ENCODE assay signal across 8 cellular contexts in the genomic region with DNA sequence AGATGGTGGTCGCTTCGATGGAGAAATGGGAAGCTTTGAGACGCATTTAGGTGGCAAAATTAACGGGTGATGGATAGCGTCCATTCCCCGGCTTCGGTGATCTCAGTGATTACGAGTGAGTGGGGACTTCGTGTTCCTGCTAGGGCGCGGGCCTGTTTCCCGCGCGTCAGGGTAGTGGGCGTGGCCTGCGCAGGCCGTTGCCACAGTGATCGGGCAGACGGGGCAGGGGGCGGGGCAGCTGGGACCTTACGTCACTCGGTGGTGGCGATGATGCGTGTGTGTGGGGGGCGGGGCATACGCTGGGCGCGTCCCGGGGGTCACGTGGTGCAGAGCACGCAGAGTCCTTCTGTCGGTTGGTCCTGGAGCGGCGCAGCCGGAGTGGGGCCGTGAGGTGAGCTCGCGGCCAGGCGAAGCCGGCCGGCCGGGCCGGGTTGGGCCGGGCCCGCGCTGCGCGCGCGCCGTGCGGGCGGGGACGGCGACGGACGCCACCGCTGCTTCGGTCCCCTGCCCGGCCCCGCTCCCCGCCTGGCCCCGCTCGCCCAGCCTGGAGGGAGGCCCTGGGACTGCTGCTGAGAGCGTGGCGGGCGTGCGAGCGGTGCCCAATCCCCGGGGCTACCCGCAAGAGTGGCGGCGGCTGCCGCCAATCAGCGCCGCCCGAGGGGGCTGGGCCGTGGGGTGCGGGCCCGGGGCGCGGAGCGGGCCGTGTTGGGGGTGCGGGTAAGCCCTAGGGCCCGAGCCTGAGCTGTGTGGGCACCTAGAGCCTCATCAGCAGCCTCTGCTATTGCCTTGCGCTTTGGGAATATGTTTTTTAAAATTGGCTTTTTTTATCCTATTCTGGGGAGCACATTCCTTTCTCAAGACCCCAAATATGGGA. TPM values are rescaled to one million over a fixed set of nuclear protein-coding genes. Genes with fewer than 3 reads are reported as not detected.
DNase-seq lines count a peak whose midpoint lies in the region; ATAC-seq and TF ChIP-seq lines count a peak whose summit lies in the region.

Gene PHF20, plus strand, starts transcription at position 327 of the 874 bp plus-strand sequence. CDS start 29,508 bp downstream, outside the sequence.

- 2 to 4% (median 4%) methylated on average over 59 to 87 of the region's 87 CpGs for WGBS in ovary, 3 donors
- 5% methylated on average over 87 of the region's 87 CpGs for WGBS in thymus

- H3K27me3 Mint-ChIP-seq in activated naive CD8-positive, alpha-beta T cell treated with anti-CD3 and anti-CD28 coated beads, Interleukin-2, amount 10 ng/mL, durations not matched to agents 7 days and 5 days = no peaks in the 10 kb centered on the region

- H3K27ac ChIP-seq in SU-DHL-6 (ENCODE audit: low read depth, low read length) (peak within 1 kb of the TSS; percentile 33), ovary (peak within 1 kb of the TSS; percentile 85 to 88), thymus (ENCODE audit: low read depth) (peak within 1 kb of the TSS; percentile 92)

- H3K4me3 ChIP-seq in GM12865 (ENCODE audit: low read depth, low read length) (peak within 1 kb of the TSS; percentile 89), SU-DHL-6 (ENCODE audit: insufficient read depth, low read length, poor library complexity, severe bottlenecking) (peak within 1 kb of the TSS; percentile 81), ovary (peak within 1 kb of the TSS; percentile 67), thymus (ENCODE audit: low read length) (peak within 1 kb of the TSS; percentile 82)

- H3K4me1 ChIP-seq in ovary (ENCODE audit: insufficient read depth) = peaks cover 11% of the 10 kb centered on the region
- peaks cover 36% of the 10 kb centered on the region for H3K4me1 ChIP-seq in thymus (ENCODE audit: control insufficient read depth, insufficient read depth, low read length)

- H3K9me2 ChIP-seq in SU-DHL-6 (replicated peaks; ENCODE audit: insufficient read depth, low read length) = no peaks in the 10 kb centered on the region

- peaks cover 3% of the 10 kb centered on the region for H3K9me3 Mint-ChIP-seq in activated naive CD8-positive, alpha-beta T cell treated with anti-CD3 and anti-CD28 coated beads, Interleukin-2, amount 10 ng/mL, durations not matched to agents 7 days and 5 days

- H3K27ac Mint-ChIP-seq in activated naive CD8-positive, alpha-beta T cell treated with anti-CD3 and anti-CD28 coated beads, Interleukin-2, amount 10 ng/mL, durations not matched to agents 7 days and 5 days = peak within 1 kb of the TSS; percentile 95

- no peaks in the 10 kb centered on the region for H4K20me1 ChIP-seq in SU-DHL-6 (ENCODE audit: low read depth, low read length)

- peak within 1 kb of the TSS; percentile 90 for H3K4me3 Mint-ChIP-seq in activated naive CD8-positive, alpha-beta T cell treated with anti-CD3 and anti-CD28 coated beads, Interleukin-2, amount 10 ng/mL, durations not matched to agents 7 days and 5 days

- peaks cover 46% of the 10 kb centered on the region for H3K79me2 ChIP-seq in SU-DHL-6 (ENCODE audit: insufficient read depth, low read length)

- POLR2A ChIA-PET in activated naive CD8-positive, alpha-beta T cell treated with anti-CD3 and anti-CD28 coated beads, Interleukin-2, amount 10 ng/mL, durations not matched to agents 7 days and 5 days (lab: Charles Lee) = interaction anchor here (0.6 to 11.9 kb wide), 11 partner anchors 11 to 941 kb away, joined by 3 to 437 read pairs (median 3); partner anchors contain the start of genes RBM39 and SCAND1

- peaks cover 24% of the 10 kb centered on the region for H3K36me3 Mint-ChIP-seq in activated naive CD8-positive, alpha-beta T cell treated with anti-CD3 and anti-CD28 coated beads, Interleukin-2, amount 10 ng/mL, durations not matched to agents 7 days and 5 days

- H3K9ac ChIP-seq in SU-DHL-6 (ENCODE audit: low read length) = peak within 1 kb of the TSS; percentile 61

- H3K4me2 ChIP-seq in SU-DHL-6 (ENCODE audit: low read depth, low read length, poor library complexity, severe bottlenecking) = peak within 1 kb of the TSS; percentile 91

- H3K9me3 ChIP-seq in SU-DHL-6 (ENCODE audit: insufficient read depth, low read length) (no peaks in the 10 kb centered on the region), ovary (no peaks in the 10 kb centered on the region), thymus (ENCODE audit: control insufficient read depth) (no peaks in the 10 kb centered on the region)

- H2AFZ ChIP-seq in SU-DHL-6 (ENCODE audit: low read depth, low read length, severe bottlenecking) = peak within 1 kb of the TSS; percentile 86

- H3F3A ChIP-seq in SU-DHL-6 (ENCODE audit: insufficient read depth) = peaks cover 30% of the 10 kb centered on the region

- TF ChIP-seq CTCF in GM12865 (IDR thresholded peaks at IDR 0.05; ENCODE audit: insufficient read depth, low read depth, low read length, missing control alignments) = no peak
- no peak for TF ChIP-seq CTCF in SU-DHL-6 (IDR thresholded peaks at IDR 0.05; ENCODE audit: insufficient read depth, low read length, poor library complexity, severe bottlenecking)
- peak in 2 of 3 donors; percentile 39 to 71 for TF ChIP-seq CTCF in ovary (IDR thresholded peaks at IDR 0.05)

- peak; percentile 98 for TF ChIP-seq EP300 in ovary (IDR thresholded peaks at IDR 0.05)

- H3K36me3 ChIP-seq in SU-DHL-6 (ENCODE audit: low read length) = no peaks in the 10 kb centered on the region
- no peaks in the 10 kb centered on the region for H3K36me3 ChIP-seq in ovary
- no peaks in the 10 kb centered on the region for H3K36me3 ChIP-seq in thymus (ENCODE audit: control insufficient read depth, insufficient read depth)

- peak; percentile 87 for ATAC-seq in HG02759 (IDR thresholded peaks at IDR 0.05; ENCODE audit: unreplicated experiment)
- peak; percentile 92 for ATAC-seq in activated naive CD8-positive, alpha-beta T cell treated with anti-CD3 and anti-CD28 coated beads, Interleukin-2, amount 10 ng/mL, durations not matched to agents 7 days and 5 days (ENCODE audit: low read depth)

- peaks cover 54% of the 10 kb centered on the region for H3K4me1 Mint-ChIP-seq in activated naive CD8-positive, alpha-beta T cell treated with anti-CD3 and anti-CD28 coated beads, Interleukin-2, amount 10 ng/mL, durations not matched to agents 7 days and 5 days

- intact Hi-C loops in head of caudate nucleus (cut with DNase I) = loop anchor here (5.0 kb wide), 1 partner anchor 35 kb away; no protein-coding TSS in a partner anchor
- intact Hi-C loops in ovary (cut with DNase I) = loop anchor here in 1 of 4 donors (2.0 kb wide), 1 partner anchor 29 kb away; the partner anchor contains the start of gene RBM39

- TF ChIP-seq POLR2A in ovary (IDR thresholded peaks at IDR 0.05) = peak; percentile 89

- DNase-seq in GM12865 (ENCODE audit: low read depth) = peak; percentile 100
- DNase-seq in NCI-H1417 (lab: John Stamatoyannopoulos, UW) = peak; percentile 94 to 97 (median 95)
- DNase-seq in activated naive CD8-positive, alpha-beta T cell treated with anti-CD3 and anti-CD28 coated beads, Interleukin-2, amount 10 ng/mL, durations not matched to agents 7 days and 5 days = peak; percentile 99
- peak; percentile 99 to 100 (median 100) for DNase-seq in head of caudate nucleus
- DNase-seq in ovary = peak; percentile 99 to 100 (median 100)

- no peaks in the 10 kb centered on the region for H3K27me3 ChIP-seq in SU-DHL-6 (ENCODE audit: low read length)
- no peaks in the 10 kb centered on the region for H3K27me3 ChIP-seq in ovary
- no peaks in the 10 kb centered on the region for H3K27me3 ChIP-seq in thymus (ENCODE audit: control insufficient read depth, insufficient read depth)

RNA-seq across cellular contexts. Expression of gene PHF20, which starts in this region (rescaled TPM):
- total RNA-seq in activated naive CD8-positive, alpha-beta T cell treated with anti-CD3 and anti-CD28 coated beads, Interleukin-2, amount 10 ng/mL, durations not matched to agents 7 days and 5 days = 10 to 100 TPM; 61.9 to 69.4 TPM
- 10 to 100 TPM; 41.4 to 70.0 (median 48.0) TPM for total RNA-seq in ovary
- polyA plus RNA-seq in ovary (10 to 100 TPM; 17.6 to 35.1 TPM), thymus (39.7 TPM)

Comparison
In these comparisons a context has a peak if more than half of its experiments do, and no peak if none do; other contexts are left out.
1. Peak in every context shown above with its lines: DNase-seq, ATAC-seq, H3K4me3 ChIP-seq and H3K27ac ChIP-seq.
2. CTCF ChIP-seq: peak in ovary (2 of 3); none in GM12865 (single experiment) and SU-DHL-6 (single experiment).
3. H3K27ac ChIP-seq: peak in every context shown above with its lines; median percentile 92 in thymus; 86 in ovary; 33 in SU-DHL-6.